In the genomic region with DNA sequence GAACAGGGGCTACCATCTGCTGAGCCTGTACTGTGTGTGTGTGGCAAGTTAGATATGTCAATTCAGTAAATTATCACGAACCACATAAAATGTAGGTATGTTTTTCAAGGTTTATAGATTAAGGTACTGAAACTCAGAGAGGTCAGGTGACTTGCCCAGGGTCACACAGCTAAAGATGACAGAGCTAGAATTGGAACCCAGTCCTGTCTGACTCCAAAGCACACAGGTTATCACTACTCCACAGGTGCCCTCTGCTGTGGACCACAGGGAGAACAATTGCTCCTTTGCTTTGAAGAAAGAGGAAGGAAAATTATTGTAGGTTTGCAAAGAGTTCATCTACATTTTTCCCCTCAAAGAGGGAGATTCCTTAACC, we compare ENCODE assay signal across 13 cellular contexts.
DNase-seq lines count a peak whose midpoint lies in the region; ATAC-seq, FAIRE-seq and TF ChIP-seq lines count a peak whose summit lies in the region.
"Had no signal": no experiment of that assay in that cellular context is flagged by ENCODE, and none has a peak within 500 bp of the region (broad histone marks: within the 10 kb centered on the region; RNA-seq: fewer than 3 reads in every experiment).

No MANE protein-coding gene starts in this region.

- no peak overlapping the region for H4K8ac ChIP-seq in H1 (ENCODE audit: extremely low read depth, insufficient read depth, low read length)

- peak; percentile 80 for DNase-seq in DMS53 (lab: John Stamatoyannopoulos, UW)
- peak; percentile 41 for DNase-seq in RPMI8226
- DNase-seq in H1 (ENCODE audit: low read depth in 1 of 2, low spot score in 2 of 2) = no peak
- no peak for DNase-seq in adrenal gland
- no peak for DNase-seq in NCI-H1436 treated with DMSO at 0.1 percent for 48 hours (lab: John Stamatoyannopoulos, UW)
- DNase-seq in UCSD-AML1 (lab: John Stamatoyannopoulos, UW; ENCODE audit: unreplicated experiment) = no peak
- DNase-seq: CD8-positive, alpha-beta memory T cell; KG1; NCI-H2081 had no signal

- H3K4me1 ChIP-seq in H1 (replicated peaks in 1 of 4; ENCODE audit: control insufficient read depth in 3 of 4, insufficient read depth in 4 of 4, low read length in 3 of 4) (peaks cover 0 to 4% (median 1%) of the 10 kb centered on the region in 4 experiments; a peak in 2 of 7 replicates), rectal smooth muscle tissue (ENCODE audit: control insufficient read depth, insufficient read depth, low read length) (no peaks in the 10 kb centered on the region), adrenal gland (replicated peaks in 1 of 2) (peaks cover 0 to 20% of the 10 kb centered on the region in 2 donors)
- H3K4me1 ChIP-seq: prostate gland, stomach had no signal

- no peak overlapping the region for H2BK5ac ChIP-seq in H1 (ENCODE audit: low read depth, low read length)

- H3K4me2 ChIP-seq in H1 (ENCODE audit: insufficient read depth in 1 of 2, low read depth in 2 of 2, low read length in 2 of 2) = no peak overlapping the region

- intact Hi-C loops in adrenal gland (cut with DNase I) = no loop called here

- no peak overlapping the region for H2BK15ac ChIP-seq in H1 (ENCODE audit: low read length)

- H4K91ac ChIP-seq in H1 (replicated peaks; ENCODE audit: insufficient read length, low read length) = no peak overlapping the region

- H3K9me3 ChIP-seq in H1 (ENCODE audit: insufficient read depth in 2 of 2, low read depth in 1 of 2, low read length in 1 of 2) (no peaks in the 10 kb centered on the region), adrenal gland (replicated peaks in 1 of 3) (no peaks in the 10 kb centered on the region)
- H3K9me3 ChIP-seq: prostate gland, stomach had no signal

- H3K4ac ChIP-seq in H1 (replicated peaks; ENCODE audit: insufficient read length, low read depth, low read length) = no peak overlapping the region

- H2BK20ac ChIP-seq in H1 (ENCODE audit: low read length) = no peak overlapping the region

- TF ChIP-seq CTCF in H1 (IDR thresholded peaks at IDR 0.05; ENCODE audit: control extremely low read depth in 1 of 3, insufficient read depth in 1 of 3, low read depth in 1 of 3, low read length in 3 of 3) (no peak), adrenal gland (IDR thresholded peaks at IDR 0.05) (no peak)

- no peak overlapping the region for H3K14ac ChIP-seq in H1 (ENCODE audit: insufficient read length)

- no peaks in the 10 kb centered on the region for H3K79me1 ChIP-seq in H1 (ENCODE audit: low read depth, low read length)

- no peak overlapping the region for H2AK5ac ChIP-seq in H1 (ENCODE audit: low read depth, low read length)

- no peaks in the 10 kb centered on the region for H3K23me2 ChIP-seq in H1 (ENCODE audit: low read depth, low read length)

- no peak overlapping the region for H4K5ac ChIP-seq in H1 (ENCODE audit: insufficient read length, low read depth, low read length)

- H3K4me3 ChIP-seq in H1 (ENCODE audit: extremely low read depth in 1 of 4, insufficient read depth in 2 of 4, low read depth in 3 of 4, low read length in 4 of 4) = no peak overlapping the region
- H3K4me3 ChIP-seq in rectal smooth muscle tissue (ENCODE audit: low read length) = peak overlapping the region; percentile 5
- H3K4me3 ChIP-seq in adrenal gland = peak overlapping the region in 1 of 4 donors; percentile 1
- H3K4me3 ChIP-seq: prostate gland, stomach had no signal

- no peak for FAIRE-seq in H1 (lab: Jason Lieb, UNC)

- TF ChIP-seq EP300 in H1 (IDR thresholded peaks at IDR 0.05; ENCODE audit: borderline replicate concordance in 1 of 2, low read depth in 2 of 2, low read length in 2 of 2) = no peak

- ATAC-seq in GM21529 (IDR thresholded peaks at IDR 0.05; ENCODE audit: unreplicated experiment) = no peak

- H3K27ac ChIP-seq in H1 (ENCODE audit: low read depth, low read length) (no peak overlapping the region), rectal smooth muscle tissue (ENCODE audit: low read depth, low read length) (no peak overlapping the region), adrenal gland (peak overlapping the region in 2 of 5 donors; percentile 70)
- H3K27ac ChIP-seq: prostate gland had no signal

- POLR2A ChIA-PET in H1 (lab: Charles Lee; ENCODE audit: partially characterized antibody) = no interaction called here

- no peak overlapping the region for H3K9ac ChIP-seq in H1 (replicated peaks in 1 of 4; ENCODE audit: extremely low read depth in 1 of 4, low read depth in 3 of 4, low read length in 3 of 4)
- no peak overlapping the region for H3K9ac ChIP-seq in rectal smooth muscle tissue (ENCODE audit: low read length)

- H2BK12ac ChIP-seq in H1 (ENCODE audit: low read depth, low read length) = no peak overlapping the region

- H2AFZ ChIP-seq in H1 (ENCODE audit: low read length) = no peak overlapping the region

- H3K23ac ChIP-seq in H1 (ENCODE audit: insufficient read length) = no peak overlapping the region

- H3K36me3 ChIP-seq in H1 (ENCODE audit: control insufficient read depth in 2 of 4, insufficient read depth in 4 of 4, low read length in 3 of 4) (no peaks in the 10 kb centered on the region), rectal smooth muscle tissue (ENCODE audit: control insufficient read depth, insufficient read depth, low read length) (no peaks in the 10 kb centered on the region), adrenal gland (replicated peaks in 1 of 2) (no peaks in the 10 kb centered on the region)
- H3K36me3 ChIP-seq: prostate gland, stomach had no signal

- H2BK120ac ChIP-seq in H1 (replicated peaks; ENCODE audit: low read depth, low read length) = no peak overlapping the region

- no peak overlapping the region for H3K56ac ChIP-seq in H1 (replicated peaks; ENCODE audit: insufficient read length, low read depth, low read length)

- no peak overlapping the region for H3K18ac ChIP-seq in H1 (ENCODE audit: extremely low read depth, low read length)

- peak in 1 of 2 experiments; percentile 10; a peak in 1 of 4 replicates for TF ChIP-seq RAD21 in H1 (IDR thresholded peaks at IDR 0.05 in 1 of 2, conservative IDR thresholded peaks at IDR 0.05 in 1 of 2; ENCODE audit: low read depth in 2 of 2, low read length in 2 of 2)

- 85% methylated on average over 1 of the region's 1 CpG; no CpG with 5 or more reads in 1 of the 2 experiments for WGBS in H1 (ENCODE audit: extremely low coverage in 1 of 2, insufficient coverage in 1 of 2, insufficient read length in 1 of 2, insufficient replicate concordance in 2 of 2, low coverage in 1 of 2, low lambda C conversion rate in 2 of 2, missing lambda C conversion rate in 1 of 2), 2 experiments
- WGBS in adrenal gland, 4 donors = 40 to 53% (median 51%) methylated on average over 1 of the region's 1 CpG

- CTCF ChIA-PET in H1 (lab: Charles Lee; ENCODE audit: partially characterized antibody) = interaction anchor here (0.7 to 0.9 kb wide), 2 partner anchors 17 to 1726 kb away, joined by 3 read pairs; no protein-coding TSS in a partner anchor

- no peak for TF ChIP-seq POLR2A in H1 (IDR thresholded peaks at IDR 0.05; ENCODE audit: control extremely low read depth in 1 of 2, low read depth in 2 of 2, low read length in 2 of 2)
- no peak for TF ChIP-seq POLR2A in adrenal gland (IDR thresholded peaks at IDR 0.05)

- no peaks in the 10 kb centered on the region for H3K27me3 ChIP-seq in H1 (replicated peaks in 1 of 4; ENCODE audit: control insufficient read depth in 3 of 4, extremely low read depth in 1 of 4, insufficient read depth in 3 of 4, low read length in 3 of 4)
- H3K27me3 ChIP-seq in rectal smooth muscle tissue (ENCODE audit: control insufficient read depth, insufficient read depth, low read length) = no peaks in the 10 kb centered on the region
- no peaks in the 10 kb centered on the region for H3K27me3 ChIP-seq in adrenal gland

- no peaks in the 10 kb centered on the region for H4K20me1 ChIP-seq in H1 (replicated peaks in 1 of 2; ENCODE audit: control insufficient read depth in 1 of 2, insufficient read depth in 2 of 2, low read length in 2 of 2)

- H3K79me2 ChIP-seq in H1 (ENCODE audit: control insufficient read depth in 1 of 2, insufficient read depth in 2 of 2, low read length in 2 of 2) = no peaks in the 10 kb centered on the region

TF ChIP-seq in H1, 55 proteins besides CTCF, POLR2A, EP300 and RAD21:
- TF ChIP-seq NRF1 (IDR thresholded peaks at IDR 0.05; ENCODE audit: low read depth, low read length) = no peak
- no peak for TF ChIP-seq BCL11A (IDR thresholded peaks at IDR 0.05; ENCODE audit: low read depth in 2 of 2, low read length in 2 of 2)
- TF ChIP-seq HDAC2 (IDR thresholded peaks at IDR 0.05; ENCODE audit: borderline replicate concordance in 1 of 2, low read depth in 2 of 2, low read length in 2 of 2) = no peak
- no peak for TF ChIP-seq CBX5 (IDR thresholded peaks at IDR 0.05; ENCODE audit: low read depth, low read length)
- no peak for TF ChIP-seq SP2 (IDR thresholded peaks at IDR 0.05; ENCODE audit: low read length)
- TF ChIP-seq HDAC6 (IDR thresholded peaks at IDR 0.05; ENCODE audit: low read depth, low read length) = no peak
- no peak for TF ChIP-seq RFX5 (IDR thresholded peaks at IDR 0.05; ENCODE audit: borderline replicate concordance, low read depth, low read length)
- TF ChIP-seq KDM1A (IDR thresholded peaks at IDR 0.05; ENCODE audit: borderline replicate concordance, low read length) = peak; percentile 54; the same call in 1 of the 2 replicates

Comparison
In these comparisons a context has a peak if more than half of its experiments do, and no peak if none do; other contexts are left out.
1. DNase-seq: peak in DMS53 (single experiment) and RPMI8226 (single experiment); none in H1 (0 of 2), adrenal gland (0 of 7), NCI-H1436 treated with DMSO at 0.1 percent for 48 hours (single experiment) and UCSD-AML1 (single experiment).